In the genomic region with DNA sequence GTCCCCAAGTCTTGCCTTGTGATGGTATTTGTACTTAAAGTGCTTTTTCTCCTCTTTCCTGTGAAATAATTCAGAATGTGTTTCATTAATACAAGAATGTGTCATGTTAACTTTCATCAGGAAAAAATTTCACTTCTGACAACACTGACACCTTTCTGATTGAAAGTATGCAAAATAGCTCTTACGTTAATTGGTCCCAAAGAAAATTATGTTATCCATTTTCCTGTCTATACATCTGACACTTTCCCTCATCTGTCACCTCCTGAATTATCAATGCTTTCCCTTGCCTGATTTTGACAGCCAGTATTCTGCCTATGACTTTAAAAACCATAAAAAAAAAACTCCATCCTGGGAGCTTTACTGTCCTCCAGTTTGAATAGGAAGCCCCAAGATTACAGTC, we compare ENCODE assay signal across 20 cellular contexts.
DNase-seq lines count a peak whose midpoint lies in the region; ATAC-seq, FAIRE-seq and TF ChIP-seq lines count a peak whose summit lies in the region.
"Had no signal": no experiment of that assay in that cellular context is flagged by ENCODE, and none has a peak within 500 bp of the region (broad histone marks: within the 10 kb centered on the region; RNA-seq: fewer than 3 reads in every experiment).

No MANE protein-coding gene starts in this region.

- H3K36me3 Mint-ChIP-seq in astrocyte (ENCODE audit: low read depth, unreplicated experiment) = no peaks in the 10 kb centered on the region
- no peaks in the 10 kb centered on the region for H3K36me3 Mint-ChIP-seq in activated CD4-positive, alpha-beta T cell treated with anti-CD3 and anti-CD28 coated beads, Interleukin-2, amount 10 ng/mL, durations not matched to agents 7 days and 5 days (ENCODE audit: low read depth)
- H3K36me3 Mint-ChIP-seq: CD4-positive, alpha-beta memory T cell had no signal

- CTCF ChIA-PET in HEK293 (lab: Yijun Ruan, JAX) = interaction anchor here (0.6 to 1.2 kb wide), 2 partner anchors 182 to 387 kb away, joined by 3 to 5 read pairs; no protein-coding TSS in a partner anchor
- CTCF ChIA-PET in activated CD4-positive, alpha-beta T cell treated with anti-CD3 and anti-CD28 coated beads, Interleukin-2, amount 10 ng/mL, durations not matched to agents 7 days and 5 days (lab: Charles Lee) = interaction anchor here (0.6 kb wide), 1 partner anchor 158 kb away, joined by 3 read pairs; no protein-coding TSS in a partner anchor

- no peak overlapping the region for H3K4me3 ChIP-seq in HEK293 (ENCODE audit: low read depth, low read length)
- no peak overlapping the region for H3K4me3 ChIP-seq in astrocyte (ENCODE audit: insufficient read depth, low read depth, low read length)
- no peak overlapping the region for H3K4me3 ChIP-seq in neural cell (ENCODE audit: low read length)
- H3K4me3 ChIP-seq: GM23338 had no signal

- H3K4me1 ChIP-seq in HEK293 (ENCODE audit: control insufficient read depth, insufficient read depth, low read length) = peaks cover 9% of the 10 kb centered on the region; the same call in 1 of the 2 replicates
- no peaks in the 10 kb centered on the region for H3K4me1 ChIP-seq in astrocyte (ENCODE audit: insufficient read depth, low read length)

- H3K79me2 ChIP-seq in astrocyte (ENCODE audit: insufficient read depth, low read length) (no peaks in the 10 kb centered on the region), neural cell (replicated peaks; ENCODE audit: insufficient read depth, low read length) (no peaks in the 10 kb centered on the region)

- no peaks in the 10 kb centered on the region for H3K9me3 Mint-ChIP-seq in astrocyte (ENCODE audit: unreplicated experiment)
- no peaks in the 10 kb centered on the region for H3K9me3 Mint-ChIP-seq in activated CD4-positive, alpha-beta T cell treated with anti-CD3 and anti-CD28 coated beads, Interleukin-2, amount 10 ng/mL, durations not matched to agents 7 days and 5 days
- H3K9me3 Mint-ChIP-seq: CD4-positive, alpha-beta memory T cell; GM23338; H9 had no signal

- FAIRE-seq in astrocyte (lab: Jason Lieb, UNC) = no peak
- FAIRE-seq: GM12891, GM18507 had no signal

- TF ChIP-seq CTCF in HEK293 (tag by site-specific recombination; IDR thresholded peaks at IDR 0.05) (no peak), astrocyte (IDR thresholded peaks at IDR 0.05; ENCODE audit: insufficient read depth, low read depth, low read length) (no peak), neural cell (IDR thresholded peaks at IDR 0.05; ENCODE audit: poor library complexity, severe bottlenecking) (no peak)

- DNase-seq in astrocyte (ENCODE audit: low read depth) (no peak), NOMO-1 treated with dmso at 0.1 percent for 144 hours (lab: John Stamatoyannopoulos, UW; ENCODE audit: unreplicated experiment) (no peak), HuH-7.5 (ENCODE audit: low spot score) (no peak)
- DNase-seq in activated CD4-positive, alpha-beta T cell treated with anti-CD3 and anti-CD28 coated beads, Interleukin-2, amount 10 ng/mL, durations not matched to agents 7 days and 5 days = no peak
- DNase-seq: C1 segment of cervical spinal cord; Calu3; CD4-positive, alpha-beta memory T cell; COR-L47; DMS79 treated with DMSO at 0.1 percent for 48 hours; GF-D8; H9; HFFc6 had no signal

- no peaks in the 10 kb centered on the region for H3K9me2 ChIP-seq in neural cell (ENCODE audit: insufficient read depth, low read length)

- H3K9ac ChIP-seq in astrocyte (ENCODE audit: low read length) (no peak overlapping the region), neural cell (ENCODE audit: low read length) (no peak overlapping the region)

- peak; percentile 96 for TF ChIP-seq EP300 in neural cell (conservative IDR thresholded peaks at IDR 0.05; ENCODE audit: poor library complexity, severe bottlenecking)

- H3K36me3 ChIP-seq in HEK293 (ENCODE audit: control insufficient read depth in 2 of 2, insufficient read depth in 1 of 2, low read length in 2 of 2) = no peaks in the 10 kb centered on the region
- no peaks in the 10 kb centered on the region for H3K36me3 ChIP-seq in astrocyte (ENCODE audit: insufficient read depth, low read length)
- no peaks in the 10 kb centered on the region for H3K36me3 ChIP-seq in neural cell (ENCODE audit: insufficient read depth, low read length)

- H3F3A ChIP-seq in neural cell (ENCODE audit: insufficient read depth, low read length, poor library complexity, severe bottlenecking) = no peaks in the 10 kb centered on the region

- no peak for ATAC-seq in HG03280 (IDR thresholded peaks at IDR 0.05; ENCODE audit: unreplicated experiment)
- ATAC-seq: GM23338, HCT116 had no signal

- no peaks in the 10 kb centered on the region for H3K9me3 ChIP-seq in HEK293 (ENCODE audit: control insufficient read depth, insufficient read depth, low read depth, low read length)
- H3K9me3 ChIP-seq in astrocyte (ENCODE audit: insufficient read depth, low read depth, low read length) = no peaks in the 10 kb centered on the region
- H3K9me3 ChIP-seq in neural cell (ENCODE audit: low read length) = no peaks in the 10 kb centered on the region

- H4K20me1 ChIP-seq in astrocyte (ENCODE audit: insufficient read depth, low read length) = no peaks in the 10 kb centered on the region
- no peaks in the 10 kb centered on the region for H4K20me1 ChIP-seq in neural cell (ENCODE audit: insufficient read depth)

- TF ChIP-seq RAD21 in neural cell (conservative IDR thresholded peaks at IDR 0.05) = no peak

- H3K4me3 Mint-ChIP-seq in astrocyte (ENCODE audit: unreplicated experiment) = no peak overlapping the region
- no peak overlapping the region for H3K4me3 Mint-ChIP-seq in activated CD4-positive, alpha-beta T cell treated with anti-CD3 and anti-CD28 coated beads, Interleukin-2, amount 10 ng/mL, durations not matched to agents 7 days and 5 days
- H3K4me3 Mint-ChIP-seq: B cell; CD4-positive, alpha-beta memory T cell; GM23338; H9; HFFc6 had no signal

- H3K4me1 Mint-ChIP-seq in astrocyte (ENCODE audit: low read depth, unreplicated experiment) = peaks cover 13% of the 10 kb centered on the region
- no peaks in the 10 kb centered on the region for H3K4me1 Mint-ChIP-seq in activated CD4-positive, alpha-beta T cell treated with anti-CD3 and anti-CD28 coated beads, Interleukin-2, amount 10 ng/mL, durations not matched to agents 7 days and 5 days
- H3K4me1 Mint-ChIP-seq: B cell; CD4-positive, alpha-beta memory T cell; GM23338; H9 had no signal

- no peak overlapping the region for H3K4me2 ChIP-seq in astrocyte (ENCODE audit: low read length)
- H3K4me2 ChIP-seq in neural cell (ENCODE audit: low read length) = no peak overlapping the region
- H3K4me2 ChIP-seq: GM23338 had no signal

- no peaks in the 10 kb centered on the region for H3K27me3 Mint-ChIP-seq in astrocyte (ENCODE audit: low read depth, unreplicated experiment)
- H3K27me3 Mint-ChIP-seq in activated CD4-positive, alpha-beta T cell treated with anti-CD3 and anti-CD28 coated beads, Interleukin-2, amount 10 ng/mL, durations not matched to agents 7 days and 5 days = peaks cover 4% of the 10 kb centered on the region
- H3K27me3 Mint-ChIP-seq: B cell had no signal

- H2AFZ ChIP-seq in astrocyte (ENCODE audit: low read depth, low read length) = no peak overlapping the region
- H2AFZ ChIP-seq in neural cell (ENCODE audit: low read depth, low read length) = no peak overlapping the region
- H2AFZ ChIP-seq: GM23338 had no signal

- POLR2A ChIA-PET in HEK293 (lab: Yijun Ruan, JAX) = no interaction called here
- POLR2A ChIA-PET in activated CD4-positive, alpha-beta T cell treated with anti-CD3 and anti-CD28 coated beads, Interleukin-2, amount 10 ng/mL, durations not matched to agents 7 days and 5 days (lab: Charles Lee) = interaction anchor here (0.7 kb wide), 2 partner anchors 79 to 406 kb away, joined by 4 to 5 read pairs; no protein-coding TSS in a partner anchor

- H3K27ac ChIP-seq in HEK293 (ENCODE audit: extremely low read depth, low read depth, low read length) (no peak overlapping the region), astrocyte (ENCODE audit: low read depth, low read length) (no peak overlapping the region), neural cell (ENCODE audit: low read length) (no peak overlapping the region)

- H3K27me3 ChIP-seq in astrocyte (ENCODE audit: insufficient read depth, low read length) (no peaks in the 10 kb centered on the region), neural cell (ENCODE audit: insufficient read depth, low read depth, low read length) (no peaks in the 10 kb centered on the region)

- peak overlapping the region; percentile 21 for H3K27ac Mint-ChIP-seq in astrocyte (ENCODE audit: unreplicated experiment)
- no peak overlapping the region for H3K27ac Mint-ChIP-seq in activated CD4-positive, alpha-beta T cell treated with anti-CD3 and anti-CD28 coated beads, Interleukin-2, amount 10 ng/mL, durations not matched to agents 7 days and 5 days
- H3K27ac Mint-ChIP-seq: B cell; CD4-positive, alpha-beta memory T cell; GM23338; H9; HFFc6 had no signal

TF ChIP-seq in HEK293, 187 proteins besides CTCF, POLR2A, EP300 and RAD21 (continues in another document):
- TF ChIP-seq, protein P1, sequence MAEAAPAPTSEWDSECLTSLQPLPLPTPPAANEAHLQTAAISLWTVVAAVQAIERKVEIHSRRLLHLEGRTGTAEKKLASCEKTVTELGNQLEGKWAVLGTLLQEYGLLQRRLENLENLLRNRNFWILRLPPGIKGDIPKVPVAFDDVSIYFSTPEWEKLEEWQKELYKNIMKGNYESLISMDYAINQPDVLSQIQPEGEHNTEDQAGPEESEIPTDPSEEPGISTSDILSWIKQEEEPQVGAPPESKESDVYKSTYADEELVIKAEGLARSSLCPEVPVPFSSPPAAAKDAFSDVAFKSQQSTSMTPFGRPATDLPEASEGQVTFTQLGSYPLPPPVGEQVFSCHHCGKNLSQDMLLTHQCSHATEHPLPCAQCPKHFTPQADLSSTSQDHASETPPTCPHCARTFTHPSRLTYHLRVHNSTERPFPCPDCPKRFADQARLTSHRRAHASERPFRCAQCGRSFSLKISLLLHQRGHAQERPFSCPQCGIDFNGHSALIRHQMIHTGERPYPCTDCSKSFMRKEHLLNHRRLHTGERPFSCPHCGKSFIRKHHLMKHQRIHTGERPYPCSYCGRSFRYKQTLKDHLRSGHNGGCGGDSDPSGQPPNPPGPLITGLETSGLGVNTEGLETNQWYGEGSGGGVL (tag by site-specific recombination; IDR thresholded peaks at IDR 0.05) = no peak

TF ChIP-seq in neural cell, 6 proteins besides CTCF, POLR2A, EP300 and RAD21 (continues in another document):
- TF ChIP-seq MXI1 (conservative IDR thresholded peaks at IDR 0.05; ENCODE audit: poor library complexity, severe bottlenecking) (no peak), POLR2AphosphoS5 (IDR thresholded peaks at IDR 0.05) (peak; percentile 82)
